In the genomic region with DNA sequence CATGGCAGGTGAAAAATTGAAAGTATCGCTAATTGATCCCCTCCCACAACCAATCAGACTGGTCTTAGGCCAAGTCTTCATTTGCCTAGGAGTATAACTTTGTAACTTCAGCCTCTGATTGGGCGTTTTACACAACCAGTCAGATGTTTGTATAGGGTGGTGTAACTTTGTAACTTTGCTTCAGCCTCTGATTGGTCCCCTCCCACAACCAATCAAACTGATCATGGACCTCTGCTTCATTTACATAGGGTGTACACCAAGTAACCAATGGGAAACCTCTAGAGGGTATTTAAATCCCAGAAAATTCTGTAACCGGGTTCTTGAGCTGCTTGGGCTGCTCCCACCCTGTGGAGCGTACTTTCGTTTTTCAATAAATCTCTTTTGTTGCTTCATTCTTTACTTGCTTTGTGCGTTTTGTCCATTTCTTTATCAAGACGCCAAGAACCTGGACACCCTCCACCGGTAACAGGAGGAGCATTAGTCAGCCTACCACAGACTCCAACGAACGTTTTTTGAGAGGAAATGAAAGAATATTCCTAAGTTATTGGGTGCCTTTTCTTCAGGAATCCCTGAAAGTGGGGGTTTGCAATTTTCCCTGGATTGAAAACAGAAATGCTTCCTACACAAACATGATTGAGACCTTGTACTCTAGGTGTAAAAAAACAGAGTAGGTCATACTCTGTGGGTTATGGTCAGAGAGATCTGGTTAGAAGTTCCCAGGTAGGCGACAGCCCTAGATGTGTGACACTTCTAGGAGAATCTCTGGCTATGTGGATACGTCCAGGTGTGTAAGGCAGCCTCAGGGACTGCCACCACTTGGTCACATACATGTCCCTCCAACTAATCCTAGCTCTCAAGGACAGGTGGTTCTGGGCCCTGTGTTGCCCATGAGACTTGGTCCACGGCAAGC, we compare ENCODE assay signal across 1 cellular context.
A peak's percentile ranks its signal among the peaks of the same experiment; 100 is the strongest.
TF ChIP-seq lines count a peak whose summit lies in the region.

No MANE protein-coding gene starts in this region.

TF ChIP-seq in K562, 482 proteins besides CTCF, POLR2A, EP300 and RAD21:
- no peak for TF ChIP-seq GABPB2 (CRISPR knock-in tag; conservative IDR thresholded peaks at IDR 0.05)
- no peak for TF ChIP-seq FOS (IDR thresholded peaks at IDR 0.05; ENCODE audit: extremely low read depth, insufficient read length)
- no peak for TF ChIP-seq ZNF589 (CRISPR knock-in tag; IDR thresholded peaks at IDR 0.05; ENCODE audit: low read depth)
- TF ChIP-seq, protein P1, sequence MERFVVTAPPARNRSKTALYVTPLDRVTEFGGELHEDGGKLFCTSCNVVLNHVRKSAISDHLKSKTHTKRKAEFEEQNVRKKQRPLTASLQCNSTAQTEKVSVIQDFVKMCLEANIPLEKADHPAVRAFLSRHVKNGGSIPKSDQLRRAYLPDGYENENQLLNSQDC (CRISPR knock-in tag; IDR thresholded peaks at IDR 0.05) = no peak
- TF ChIP-seq RBM25 (IDR thresholded peaks at IDR 0.05; ENCODE audit: low read depth, low read length, severe bottlenecking) = peak; percentile 27
- TF ChIP-seq, protein P2, sequence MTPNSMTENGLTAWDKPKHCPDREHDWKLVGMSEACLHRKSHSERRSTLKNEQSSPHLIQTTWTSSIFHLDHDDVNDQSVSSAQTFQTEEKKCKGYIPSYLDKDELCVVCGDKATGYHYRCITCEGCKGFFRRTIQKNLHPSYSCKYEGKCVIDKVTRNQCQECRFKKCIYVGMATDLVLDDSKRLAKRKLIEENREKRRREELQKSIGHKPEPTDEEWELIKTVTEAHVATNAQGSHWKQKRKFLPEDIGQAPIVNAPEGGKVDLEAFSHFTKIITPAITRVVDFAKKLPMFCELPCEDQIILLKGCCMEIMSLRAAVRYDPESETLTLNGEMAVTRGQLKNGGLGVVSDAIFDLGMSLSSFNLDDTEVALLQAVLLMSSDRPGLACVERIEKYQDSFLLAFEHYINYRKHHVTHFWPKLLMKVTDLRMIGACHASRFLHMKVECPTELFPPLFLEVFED (CRISPR knock-in tag; conservative IDR thresholded peaks at IDR 0.05) = no peak
- TF ChIP-seq FOXK1 (CRISPR knock-in tag; IDR thresholded peaks at IDR 0.05; ENCODE audit: borderline replicate concordance) = no peak
- TF ChIP-seq, protein P3, sequence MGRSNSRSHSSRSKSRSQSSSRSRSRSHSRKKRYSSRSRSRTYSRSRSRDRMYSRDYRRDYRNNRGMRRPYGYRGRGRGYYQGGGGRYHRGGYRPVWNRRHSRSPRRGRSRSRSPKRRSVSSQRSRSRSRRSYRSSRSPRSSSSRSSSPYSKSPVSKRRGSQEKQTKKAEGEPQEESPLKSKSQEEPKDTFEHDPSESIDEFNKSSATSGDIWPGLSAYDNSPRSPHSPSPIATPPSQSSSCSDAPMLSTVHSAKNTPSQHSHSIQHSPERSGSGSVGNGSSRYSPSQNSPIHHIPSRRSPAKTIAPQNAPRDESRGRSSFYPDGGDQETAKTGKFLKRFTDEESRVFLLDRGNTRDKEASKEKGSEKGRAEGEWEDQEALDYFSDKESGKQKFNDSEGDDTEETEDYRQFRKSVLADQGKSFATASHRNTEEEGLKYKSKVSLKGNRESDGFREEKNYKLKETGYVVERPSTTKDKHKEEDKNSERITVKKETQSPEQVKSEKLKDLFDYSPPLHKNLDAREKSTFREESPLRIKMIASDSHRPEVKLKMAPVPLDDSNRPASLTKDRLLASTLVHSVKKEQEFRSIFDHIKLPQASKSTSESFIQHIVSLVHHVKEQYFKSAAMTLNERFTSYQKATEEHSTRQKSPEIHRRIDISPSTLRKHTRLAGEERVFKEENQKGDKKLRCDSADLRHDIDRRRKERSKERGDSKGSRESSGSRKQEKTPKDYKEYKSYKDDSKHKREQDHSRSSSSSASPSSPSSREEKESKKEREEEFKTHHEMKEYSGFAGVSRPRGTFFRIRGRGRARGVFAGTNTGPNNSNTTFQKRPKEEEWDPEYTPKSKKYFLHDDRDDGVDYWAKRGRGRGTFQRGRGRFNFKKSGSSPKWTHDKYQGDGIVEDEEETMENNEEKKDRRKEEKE (IDR thresholded peaks at IDR 0.05; ENCODE audit: borderline replicate concordance in 1 of 2, control insufficient read depth in 1 of 2, low read depth in 2 of 2, low read length in 1 of 2) = no peak
- TF ChIP-seq DACH1 (IDR thresholded peaks at IDR 0.05; ENCODE audit: partially characterized antibody) = no peak
- TF ChIP-seq ZNF668 (CRISPR knock-in tag; IDR thresholded peaks at IDR 0.05) = no peak
- TF ChIP-seq TEAD4 (IDR thresholded peaks at IDR 0.05; ENCODE audit: low read length) = no peak
- no peak for TF ChIP-seq TEAD4 (CRISPR knock-in tag; IDR thresholded peaks at IDR 0.05; ENCODE audit: borderline replicate concordance)
- no peak for TF ChIP-seq U2AF1 (optimal IDR thresholded peaks at IDR 0.05; ENCODE audit: low read depth, low read length)
- no peak for TF ChIP-seq KDM5B (IDR thresholded peaks at IDR 0.05; ENCODE audit: insufficient replicate concordance, low read depth, low read length)
- TF ChIP-seq RFX1 (IDR thresholded peaks at IDR 0.05) = no peak
- no peak for TF ChIP-seq ZNF57 (CRISPR knock-in tag; IDR thresholded peaks at IDR 0.05)
- TF ChIP-seq, protein P4, sequence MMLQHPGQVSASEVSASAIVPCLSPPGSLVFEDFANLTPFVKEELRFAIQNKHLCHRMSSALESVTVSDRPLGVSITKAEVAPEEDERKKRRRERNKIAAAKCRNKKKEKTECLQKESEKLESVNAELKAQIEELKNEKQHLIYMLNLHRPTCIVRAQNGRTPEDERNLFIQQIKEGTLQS (IDR thresholded peaks at IDR 0.05) = no peak
- TF ChIP-seq, protein P4 (CRISPR knock-in tag; conservative IDR thresholded peaks at IDR 0.05) = no peak
- TF ChIP-seq, protein P5, sequence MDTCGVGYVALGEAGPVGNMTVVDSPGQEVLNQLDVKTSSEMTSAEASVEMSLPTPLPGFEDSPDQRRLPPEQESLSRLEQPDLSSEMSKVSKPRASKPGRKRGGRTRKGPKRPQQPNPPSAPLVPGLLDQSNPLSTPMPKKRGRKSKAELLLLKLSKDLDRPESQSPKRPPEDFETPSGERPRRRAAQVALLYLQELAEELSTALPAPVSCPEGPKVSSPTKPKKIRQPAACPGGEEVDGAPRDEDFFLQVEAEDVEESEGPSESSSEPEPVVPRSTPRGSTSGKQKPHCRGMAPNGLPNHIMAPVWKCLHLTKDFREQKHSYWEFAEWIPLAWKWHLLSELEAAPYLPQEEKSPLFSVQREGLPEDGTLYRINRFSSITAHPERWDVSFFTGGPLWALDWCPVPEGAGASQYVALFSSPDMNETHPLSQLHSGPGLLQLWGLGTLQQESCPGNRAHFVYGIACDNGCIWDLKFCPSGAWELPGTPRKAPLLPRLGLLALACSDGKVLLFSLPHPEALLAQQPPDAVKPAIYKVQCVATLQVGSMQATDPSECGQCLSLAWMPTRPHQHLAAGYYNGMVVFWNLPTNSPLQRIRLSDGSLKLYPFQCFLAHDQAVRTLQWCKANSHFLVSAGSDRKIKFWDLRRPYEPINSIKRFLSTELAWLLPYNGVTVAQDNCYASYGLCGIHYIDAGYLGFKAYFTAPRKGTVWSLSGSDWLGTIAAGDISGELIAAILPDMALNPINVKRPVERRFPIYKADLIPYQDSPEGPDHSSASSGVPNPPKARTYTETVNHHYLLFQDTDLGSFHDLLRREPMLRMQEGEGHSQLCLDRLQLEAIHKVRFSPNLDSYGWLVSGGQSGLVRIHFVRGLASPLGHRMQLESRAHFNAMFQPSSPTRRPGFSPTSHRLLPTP (IDR thresholded peaks at IDR 0.05; ENCODE audit: borderline replicate concordance, extremely low read depth, insufficient read length) = no peak
- TF ChIP-seq KLF6 (CRISPR knock-in tag; IDR thresholded peaks at IDR 0.05; ENCODE audit: borderline replicate concordance) = no peak
- no peak for TF ChIP-seq ZNF232 (CRISPR knock-in tag; IDR thresholded peaks at IDR 0.05)
- TF ChIP-seq SLC30A9 (CRISPR knock-in tag; IDR thresholded peaks at IDR 0.05) = no peak
- no peak for TF ChIP-seq MAZ (CRISPR knock-in tag; conservative IDR thresholded peaks at IDR 0.05 in 1 of 2, IDR thresholded peaks at IDR 0.05 in 1 of 2)
- TF ChIP-seq, protein P6, sequence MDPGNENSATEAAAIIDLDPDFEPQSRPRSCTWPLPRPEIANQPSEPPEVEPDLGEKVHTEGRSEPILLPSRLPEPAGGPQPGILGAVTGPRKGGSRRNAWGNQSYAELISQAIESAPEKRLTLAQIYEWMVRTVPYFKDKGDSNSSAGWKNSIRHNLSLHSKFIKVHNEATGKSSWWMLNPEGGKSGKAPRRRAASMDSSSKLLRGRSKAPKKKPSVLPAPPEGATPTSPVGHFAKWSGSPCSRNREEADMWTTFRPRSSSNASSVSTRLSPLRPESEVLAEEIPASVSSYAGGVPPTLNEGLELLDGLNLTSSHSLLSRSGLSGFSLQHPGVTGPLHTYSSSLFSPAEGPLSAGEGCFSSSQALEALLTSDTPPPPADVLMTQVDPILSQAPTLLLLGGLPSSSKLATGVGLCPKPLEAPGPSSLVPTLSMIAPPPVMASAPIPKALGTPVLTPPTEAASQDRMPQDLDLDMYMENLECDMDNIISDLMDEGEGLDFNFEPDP (CRISPR knock-in tag; IDR thresholded peaks at IDR 0.05) = no peak
- TF ChIP-seq, protein P7, sequence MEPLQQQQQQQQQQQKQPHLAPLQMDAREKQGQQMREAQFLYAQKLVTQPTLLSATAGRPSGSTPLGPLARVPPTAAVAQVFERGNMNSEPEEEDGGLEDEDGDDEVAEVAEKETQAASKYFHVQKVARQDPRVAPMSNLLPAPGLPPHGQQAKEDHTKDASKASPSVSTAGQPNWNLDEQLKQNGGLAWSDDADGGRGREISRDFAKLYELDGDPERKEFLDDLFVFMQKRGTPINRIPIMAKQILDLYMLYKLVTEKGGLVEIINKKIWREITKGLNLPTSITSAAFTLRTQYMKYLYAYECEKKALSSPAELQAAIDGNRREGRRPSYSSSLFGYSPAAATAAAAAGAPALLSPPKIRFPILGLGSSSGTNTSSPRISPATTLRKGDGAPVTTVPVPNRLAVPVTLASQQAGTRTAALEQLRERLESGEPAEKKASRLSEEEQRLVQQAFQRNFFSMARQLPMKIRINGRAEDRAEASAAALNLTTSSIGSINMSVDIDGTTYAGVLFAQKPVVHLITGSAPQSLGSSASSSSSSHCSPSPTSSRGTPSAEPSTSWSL (CRISPR knock-in tag; IDR thresholded peaks at IDR 0.05; ENCODE audit: borderline replicate concordance) = no peak
- TF ChIP-seq, protein P8, sequence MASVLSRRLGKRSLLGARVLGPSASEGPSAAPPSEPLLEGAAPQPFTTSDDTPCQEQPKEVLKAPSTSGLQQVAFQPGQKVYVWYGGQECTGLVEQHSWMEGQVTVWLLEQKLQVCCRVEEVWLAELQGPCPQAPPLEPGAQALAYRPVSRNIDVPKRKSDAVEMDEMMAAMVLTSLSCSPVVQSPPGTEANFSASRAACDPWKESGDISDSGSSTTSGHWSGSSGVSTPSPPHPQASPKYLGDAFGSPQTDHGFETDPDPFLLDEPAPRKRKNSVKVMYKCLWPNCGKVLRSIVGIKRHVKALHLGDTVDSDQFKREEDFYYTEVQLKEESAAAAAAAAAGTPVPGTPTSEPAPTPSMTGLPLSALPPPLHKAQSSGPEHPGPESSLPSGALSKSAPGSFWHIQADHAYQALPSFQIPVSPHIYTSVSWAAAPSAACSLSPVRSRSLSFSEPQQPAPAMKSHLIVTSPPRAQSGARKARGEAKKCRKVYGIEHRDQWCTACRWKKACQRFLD (CRISPR knock-in tag; IDR thresholded peaks at IDR 0.05) = no peak
- no peak for TF ChIP-seq STAT5B (CRISPR knock-in tag; IDR thresholded peaks at IDR 0.05)
- TF ChIP-seq FOSL1 (tag; conservative IDR thresholded peaks at IDR 0.05) = 0 out of 2 replicates have a peak, but pooled peaks have one; percentile 13
- TF ChIP-seq NFYB (IDR thresholded peaks at IDR 0.05; ENCODE audit: extremely low read depth, insufficient read length) = peak; percentile 53
- no peak for TF ChIP-seq ZKSCAN3 (CRISPR knock-in tag; IDR thresholded peaks at IDR 0.05)
- TF ChIP-seq FOXM1 (IDR thresholded peaks at IDR 0.05; ENCODE audit: low read depth) = peak; percentile 53
- no peak for TF ChIP-seq FOXM1 (CRISPR knock-in tag; IDR thresholded peaks at IDR 0.05; ENCODE audit: low read depth)
- TF ChIP-seq JUND (IDR thresholded peaks at IDR 0.05; ENCODE audit: borderline replicate concordance, low read depth, low read length) = no peak
- no peak for TF ChIP-seq JUND (tag; IDR thresholded peaks at IDR 0.05; ENCODE audit: borderline replicate concordance, low read depth, low read length)
- TF ChIP-seq ZNF175 (CRISPR knock-in tag; IDR thresholded peaks at IDR 0.05; ENCODE audit: low read depth) = no peak
- no peak for TF ChIP-seq NELFE (IDR thresholded peaks at IDR 0.05; ENCODE audit: insufficient read depth, insufficient read length)
- TF ChIP-seq ZNF507 (tag; conservative IDR thresholded peaks at IDR 0.05) = no peak
- no peak for TF ChIP-seq ATF7 (IDR thresholded peaks at IDR 0.05)
- TF ChIP-seq ATF1 (CRISPR knock-in tag; IDR thresholded peaks at IDR 0.05) = no peak
- TF ChIP-seq ATF1 (tag; IDR thresholded peaks at IDR 0.05) = no peak
- no peak for TF ChIP-seq ZNF586 (CRISPR knock-in tag; conservative IDR thresholded peaks at IDR 0.05)
- TF ChIP-seq ZNF431 (CRISPR knock-in tag; IDR thresholded peaks at IDR 0.05) = no peak
- peak; percentile 36 for TF ChIP-seq ASH1L (IDR thresholded peaks at IDR 0.05; ENCODE audit: borderline replicate concordance, low read depth, partially characterized antibody)
- no peak for TF ChIP-seq FUS (optimal IDR thresholded peaks at IDR 0.05; ENCODE audit: low read depth, low read length)
- TF ChIP-seq, protein P9, sequence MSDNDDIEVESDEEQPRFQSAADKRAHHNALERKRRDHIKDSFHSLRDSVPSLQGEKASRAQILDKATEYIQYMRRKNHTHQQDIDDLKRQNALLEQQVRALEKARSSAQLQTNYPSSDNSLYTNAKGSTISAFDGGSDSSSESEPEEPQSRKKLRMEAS (CRISPR knock-in tag; IDR thresholded peaks at IDR 0.05) = peak; percentile 33; the same call in 1 of the 2 replicates
- TF ChIP-seq ETV6 (IDR thresholded peaks at IDR 0.05; ENCODE audit: borderline replicate concordance in 1 of 2, low read depth in 2 of 2, low read length in 1 of 2) = no peak
- no peak for TF ChIP-seq ETV6 (CRISPR knock-in tag; IDR thresholded peaks at IDR 0.05; ENCODE audit: borderline replicate concordance)
- no peak for TF ChIP-seq SMC3 (conservative IDR thresholded peaks at IDR 0.05; ENCODE audit: insufficient read depth, low read depth, low read length)
- TF ChIP-seq EZH2 (IDR thresholded peaks at IDR 0.05; ENCODE audit: borderline replicate concordance, low read depth, low read length) = no peak
- TF ChIP-seq NCOR1 (IDR thresholded peaks at IDR 0.05) = no peak
- no peak for TF ChIP-seq ZFX (CRISPR knock-in tag; IDR thresholded peaks at IDR 0.05)
- TF ChIP-seq MECOM (CRISPR knock-in tag; IDR thresholded peaks at IDR 0.05) = peak; percentile 14; the same call in 1 of the 2 replicates
